17 cellular contexts compared by ENCODE assay signal in the genomic region with DNA sequence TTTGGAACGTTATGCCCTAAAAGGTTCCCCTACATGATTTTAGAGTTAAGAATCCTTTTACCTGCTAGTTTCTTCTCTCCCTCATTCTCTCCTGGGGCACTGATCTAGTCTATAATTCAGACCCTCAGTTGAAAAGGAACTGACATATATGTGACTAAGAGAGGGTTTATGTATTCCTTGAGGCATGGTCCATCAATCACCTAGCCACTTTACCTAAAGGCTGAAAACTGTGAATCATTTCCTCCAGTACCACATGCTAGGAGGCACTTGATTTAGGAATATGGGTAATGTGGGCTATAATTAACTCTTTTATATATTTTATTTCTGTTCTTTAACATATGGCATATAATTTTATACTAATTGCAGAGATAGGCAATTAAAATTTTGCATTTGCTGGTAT.
DNase-seq lines count a peak whose midpoint lies in the region; ATAC-seq and TF ChIP-seq lines count a peak whose summit lies in the region.
"Had no signal": no experiment of that assay in that cellular context is flagged by ENCODE, and none has a peak within 500 bp of the region (broad histone marks: within the 10 kb centered on the region; RNA-seq: fewer than 3 reads in every experiment).

No MANE protein-coding gene starts in this region.

- H3K79me2 ChIP-seq in PC-3 (ENCODE audit: low read length) (no peaks in the 10 kb centered on the region), mammary epithelial cell (ENCODE audit: insufficient read depth, low read length) (no peaks in the 10 kb centered on the region)

- dilution Hi-C loops in mammary epithelial cell (cut with HindIII; ENCODE audit: low sequenced_read_pairs), result no loop called here

- H3K4me2 ChIP-seq in PC-3 (ENCODE audit: low read length), result no peak overlapping the region
- no peak overlapping the region for H3K4me2 ChIP-seq in mammary epithelial cell (ENCODE audit: insufficient read depth, low read depth, low read length)

- peak; percentile 81 for ATAC-seq in PC-3
- no peak for ATAC-seq in left ventricle myocardium superior

- CTCF ChIA-PET in PC-3 (lab: Charles Lee), result no interaction called here
- CTCF ChIA-PET in mammary epithelial cell (lab: Charles Lee; ENCODE audit: low non-redundant PET), result no interaction called here

- BruUV-seq in PC-3 (replicated peaks; lab: Mats Ljungman, UMichigan) (no TSS peak), mammary epithelial cell (replicated peaks; lab: Mats Ljungman, UMichigan) (no TSS peak)

- H3K9ac ChIP-seq in PC-3 (ENCODE audit: low read length) (no peak overlapping the region), mammary epithelial cell (ENCODE audit: insufficient read depth, low read length) (no peak overlapping the region)

- in situ Hi-C loops in mammary epithelial cell (cut with MboI; ENCODE audit: low sequenced_read_pairs in 2 of 2), result no loop called here

- H3K4me1 ChIP-seq in PC-3 (ENCODE audit: insufficient read depth, low read length) (peaks cover 9% of the 10 kb centered on the region; the same call in 1 of the 2 replicates), mammary epithelial cell (ENCODE audit: insufficient read depth, low read length) (no peaks in the 10 kb centered on the region)
- H3K4me1 ChIP-seq: SJCRH30 had no signal

- H3K9me2 ChIP-seq in PC-3 (replicated peaks; ENCODE audit: low read length), result no peaks in the 10 kb centered on the region

- H3K36me3 ChIP-seq in PC-3 (ENCODE audit: low read depth, low read length) (no peaks in the 10 kb centered on the region), mammary epithelial cell (ENCODE audit: insufficient read depth, low read length) (no peaks in the 10 kb centered on the region)
- H3K36me3 ChIP-seq: SJCRH30 had no signal

- H3K27me3 ChIP-seq in PC-3 (ENCODE audit: low read length), result no peaks in the 10 kb centered on the region
- no peaks in the 10 kb centered on the region for H3K27me3 ChIP-seq in mammary epithelial cell (ENCODE audit: insufficient read depth, low read length)
- H3K27me3 ChIP-seq: SJCRH30 had no signal

- H3K4me3 ChIP-seq in PC-3 (ENCODE audit: low read length) (no peak overlapping the region), mammary epithelial cell (replicated peaks in 1 of 3; ENCODE audit: insufficient read depth in 1 of 3, low read depth in 2 of 3, low read length in 3 of 3) (no peak overlapping the region)
- H3K4me3 ChIP-seq: SJCRH30 had no signal

- no peaks in the 10 kb centered on the region for H3F3A ChIP-seq in PC-3 (ENCODE audit: low read length, unreplicated experiment)

- TF ChIP-seq CTCF in PC-3 (conservative IDR thresholded peaks at IDR 0.05; ENCODE audit: low read depth, low read length) (no peak), mammary epithelial cell (conservative IDR thresholded peaks at IDR 0.05 in 1 of 2, IDR thresholded peaks at IDR 0.05 in 1 of 2; ENCODE audit: extremely low read depth in 1 of 2, insufficient read depth in 1 of 2, low read depth in 1 of 2, low read length in 2 of 2) (no peak)

- DNase-seq in HT1080 (ENCODE audit: low read depth) (peak; percentile 55), PC-3 (peak; percentile 66), mammary epithelial cell (peak; percentile 30), renal cortical epithelial cell (ENCODE audit: low read depth) (peak; percentile 43), HCEC 1CT (no peak), NCI-H748 (lab: John Stamatoyannopoulos, UW; ENCODE audit: unreplicated experiment) (no peak), left ventricle myocardium superior (no peak)
- DNase-seq: AML-193, DMS79 treated with DMSO at 0.1 percent for 48 hours, H7, Kasumi-1, NCI-H1092 treated with DMSO at 0.1 percent for 48 hours, NCI-H1694 treated with DMSO at 0.1 percent for 48 hours, NCI-H2107, NCI-H510A treated with DMSO at 0.1 percent for 48 hours, SJCRH30 had no signal

- 55% methylated on average over 1 of the region's 1 CpG for WGBS in mammary epithelial cell (ENCODE audit: low coverage, missing lambda C conversion rate)

- H4K20me1 ChIP-seq in PC-3 (ENCODE audit: low read length), result no peaks in the 10 kb centered on the region
- H4K20me1 ChIP-seq in mammary epithelial cell (ENCODE audit: insufficient read depth, low read length), result no peaks in the 10 kb centered on the region

- POLR2A ChIA-PET in PC-3 (lab: Charles Lee; ENCODE audit: unreplicated experiment), result no interaction called here

- H2AFZ ChIP-seq in PC-3 (ENCODE audit: low read length), result no peak overlapping the region
- H2AFZ ChIP-seq in mammary epithelial cell (ENCODE audit: low read depth, low read length), result no peak overlapping the region

- no peaks in the 10 kb centered on the region for H3K9me3 ChIP-seq in PC-3 (ENCODE audit: low read length)
- H3K9me3 ChIP-seq in mammary epithelial cell (replicated peaks; ENCODE audit: insufficient read depth, low read length), result no peaks in the 10 kb centered on the region
- H3K9me3 ChIP-seq: SJCRH30 had no signal

- H3K27ac ChIP-seq in PC-3 (ENCODE audit: low read length) (no peak overlapping the region), mammary epithelial cell (ENCODE audit: insufficient read depth, low read depth, low read length) (no peak overlapping the region)
- H3K27ac ChIP-seq: C4-2B, SJCRH30 had no signal

- intact Hi-C loops in PC-3 (cut with micrococcal nuclease), result no loop called here
- intact Hi-C loops in mammary epithelial cell (cut with micrococcal nuclease), result no loop called here
- intact Hi-C loops in left ventricle myocardium superior (cut with micrococcal nuclease), result no loop called here

Comparison
In these comparisons a context has a peak if more than half of its experiments do, and no peak if none do; other contexts are left out.
1. DNase-seq: peak in HT1080 (single experiment), PC-3 (single experiment), mammary epithelial cell (single experiment) and renal cortical epithelial cell (single experiment); none in HCEC 1CT (single experiment), NCI-H748 (single experiment) and left ventricle myocardium superior (single experiment).